ENCODE assay signal across 1 cellular context in the genomic region with DNA sequence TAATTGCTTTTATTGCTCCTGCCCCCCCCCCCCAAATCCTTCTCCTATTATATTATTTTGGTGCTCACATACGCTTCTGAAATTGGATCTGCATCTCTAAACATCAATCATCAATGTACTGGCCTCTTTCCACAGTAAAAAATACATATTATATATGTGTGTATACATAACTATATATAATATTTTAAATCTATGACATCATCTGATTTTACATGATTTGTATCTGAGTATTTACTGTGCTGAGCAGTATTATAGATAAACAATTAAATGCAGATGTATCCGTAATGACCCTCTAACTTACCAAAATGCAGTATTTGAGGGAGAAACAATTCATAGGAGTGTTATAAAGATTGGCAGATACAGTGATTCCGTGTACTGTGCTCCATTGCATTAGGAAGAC.
TF ChIP-seq lines count a peak whose summit lies in the region.

No MANE protein-coding gene starts in this region.

TF ChIP-seq in GM23338, 12 proteins besides CTCF, POLR2A, EP300 and RAD21 (continued from another document):
- TF ChIP-seq, protein P1, sequence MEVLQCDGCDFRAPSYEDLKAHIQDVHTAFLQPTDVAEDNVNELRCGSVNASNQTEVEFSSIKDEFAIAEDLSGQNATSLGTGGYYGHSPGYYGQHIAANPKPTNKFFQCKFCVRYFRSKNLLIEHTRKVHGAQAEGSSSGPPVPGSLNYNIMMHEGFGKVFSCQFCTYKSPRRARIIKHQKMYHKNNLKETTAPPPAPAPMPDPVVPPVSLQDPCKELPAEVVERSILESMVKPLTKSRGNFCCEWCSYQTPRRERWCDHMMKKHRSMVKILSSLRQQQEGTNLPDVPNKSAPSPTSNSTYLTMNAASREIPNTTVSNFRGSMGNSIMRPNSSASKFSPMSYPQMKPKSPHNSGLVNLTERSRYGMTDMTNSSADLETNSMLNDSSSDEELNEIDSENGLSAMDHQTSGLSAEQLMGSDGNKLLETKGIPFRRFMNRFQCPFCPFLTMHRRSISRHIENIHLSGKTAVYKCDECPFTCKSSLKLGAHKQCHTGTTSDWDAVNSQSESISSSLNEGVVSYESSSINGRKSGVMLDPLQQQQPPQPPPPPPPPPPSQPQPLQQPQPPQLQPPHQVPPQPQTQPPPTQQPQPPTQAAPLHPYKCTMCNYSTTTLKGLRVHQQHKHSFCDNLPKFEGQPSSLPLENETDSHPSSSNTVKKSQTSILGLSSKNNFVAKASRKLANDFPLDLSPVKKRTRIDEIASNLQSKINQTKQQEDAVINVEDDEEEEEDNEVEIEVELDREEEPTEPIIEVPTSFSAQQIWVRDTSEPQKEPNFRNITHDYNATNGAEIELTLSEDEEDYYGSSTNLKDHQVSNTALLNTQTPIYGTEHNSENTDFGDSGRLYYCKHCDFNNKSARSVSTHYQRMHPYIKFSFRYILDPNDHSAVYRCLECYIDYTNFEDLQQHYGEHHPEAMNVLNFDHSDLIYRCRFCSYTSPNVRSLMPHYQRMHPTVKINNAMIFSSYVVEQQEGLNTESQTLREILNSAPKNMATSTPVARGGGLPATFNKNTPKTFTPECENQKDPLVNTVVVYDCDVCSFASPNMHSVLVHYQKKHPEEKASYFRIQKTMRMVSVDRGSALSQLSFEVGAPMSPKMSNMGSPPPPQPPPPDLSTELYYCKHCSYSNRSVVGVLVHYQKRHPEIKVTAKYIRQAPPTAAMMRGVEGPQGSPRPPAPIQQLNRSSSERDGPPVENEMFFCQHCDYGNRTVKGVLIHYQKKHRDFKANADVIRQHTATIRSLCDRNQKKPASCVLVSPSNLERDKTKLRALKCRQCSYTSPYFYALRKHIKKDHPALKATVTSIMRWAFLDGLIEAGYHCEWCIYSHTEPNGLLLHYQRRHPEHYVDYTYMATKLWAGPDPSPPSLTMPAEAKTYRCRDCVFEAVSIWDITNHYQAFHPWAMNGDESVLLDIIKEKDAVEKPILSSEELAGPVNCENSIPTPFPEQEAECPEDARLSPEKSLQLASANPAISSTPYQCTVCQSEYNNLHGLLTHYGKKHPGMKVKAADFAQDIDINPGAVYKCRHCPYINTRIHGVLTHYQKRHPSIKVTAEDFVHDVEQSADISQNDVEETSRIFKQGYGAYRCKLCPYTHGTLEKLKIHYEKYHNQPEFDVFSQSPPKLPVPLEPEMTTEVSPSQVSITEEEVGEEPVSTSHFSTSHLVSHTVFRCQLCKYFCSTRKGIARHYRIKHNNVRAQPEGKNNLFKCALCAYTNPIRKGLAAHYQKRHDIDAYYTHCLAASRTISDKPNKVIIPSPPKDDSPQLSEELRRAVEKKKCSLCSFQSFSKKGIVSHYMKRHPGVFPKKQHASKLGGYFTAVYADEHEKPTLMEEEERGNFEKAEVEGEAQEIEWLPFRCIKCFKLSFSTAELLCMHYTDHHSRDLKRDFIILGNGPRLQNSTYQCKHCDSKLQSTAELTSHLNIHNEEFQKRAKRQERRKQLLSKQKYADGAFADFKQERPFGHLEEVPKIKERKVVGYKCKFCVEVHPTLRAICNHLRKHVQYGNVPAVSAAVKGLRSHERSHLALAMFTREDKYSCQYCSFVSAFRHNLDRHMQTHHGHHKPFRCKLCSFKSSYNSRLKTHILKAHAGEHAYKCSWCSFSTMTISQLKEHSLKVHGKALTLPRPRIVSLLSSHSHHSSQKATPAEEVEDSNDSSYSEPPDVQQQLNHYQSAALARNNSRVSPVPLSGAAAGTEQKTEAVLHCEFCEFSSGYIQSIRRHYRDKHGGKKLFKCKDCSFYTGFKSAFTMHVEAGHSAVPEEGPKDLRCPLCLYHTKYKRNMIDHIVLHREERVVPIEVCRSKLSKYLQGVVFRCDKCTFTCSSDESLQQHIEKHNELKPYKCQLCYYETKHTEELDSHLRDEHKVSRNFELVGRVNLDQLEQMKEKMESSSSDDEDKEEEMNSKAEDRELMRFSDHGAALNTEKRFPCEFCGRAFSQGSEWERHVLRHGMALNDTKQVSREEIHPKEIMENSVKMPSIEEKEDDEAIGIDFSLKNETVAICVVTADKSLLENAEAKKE (CRISPR knock-in tag; IDR thresholded peaks at IDR 0.05) = no peak
- TF ChIP-seq NANOG (IDR thresholded peaks at IDR 0.05; ENCODE audit: borderline replicate concordance) = no peak
- TF ChIP-seq EZH2 (IDR thresholded peaks at IDR 0.05; ENCODE audit: low read depth, unreplicated experiment) = no peak
- TF ChIP-seq EZH2phosphoT487 (IDR thresholded peaks at IDR 0.05; ENCODE audit: unreplicated experiment) = no peak
- no peak for TF ChIP-seq ZNF331 (CRISPR knock-in tag; IDR thresholded peaks at IDR 0.05; ENCODE audit: low read depth)
- no peak for TF ChIP-seq POLR2AphosphoS5 (IDR thresholded peaks at IDR 0.05; ENCODE audit: low read depth)
- TF ChIP-seq, protein P2, sequence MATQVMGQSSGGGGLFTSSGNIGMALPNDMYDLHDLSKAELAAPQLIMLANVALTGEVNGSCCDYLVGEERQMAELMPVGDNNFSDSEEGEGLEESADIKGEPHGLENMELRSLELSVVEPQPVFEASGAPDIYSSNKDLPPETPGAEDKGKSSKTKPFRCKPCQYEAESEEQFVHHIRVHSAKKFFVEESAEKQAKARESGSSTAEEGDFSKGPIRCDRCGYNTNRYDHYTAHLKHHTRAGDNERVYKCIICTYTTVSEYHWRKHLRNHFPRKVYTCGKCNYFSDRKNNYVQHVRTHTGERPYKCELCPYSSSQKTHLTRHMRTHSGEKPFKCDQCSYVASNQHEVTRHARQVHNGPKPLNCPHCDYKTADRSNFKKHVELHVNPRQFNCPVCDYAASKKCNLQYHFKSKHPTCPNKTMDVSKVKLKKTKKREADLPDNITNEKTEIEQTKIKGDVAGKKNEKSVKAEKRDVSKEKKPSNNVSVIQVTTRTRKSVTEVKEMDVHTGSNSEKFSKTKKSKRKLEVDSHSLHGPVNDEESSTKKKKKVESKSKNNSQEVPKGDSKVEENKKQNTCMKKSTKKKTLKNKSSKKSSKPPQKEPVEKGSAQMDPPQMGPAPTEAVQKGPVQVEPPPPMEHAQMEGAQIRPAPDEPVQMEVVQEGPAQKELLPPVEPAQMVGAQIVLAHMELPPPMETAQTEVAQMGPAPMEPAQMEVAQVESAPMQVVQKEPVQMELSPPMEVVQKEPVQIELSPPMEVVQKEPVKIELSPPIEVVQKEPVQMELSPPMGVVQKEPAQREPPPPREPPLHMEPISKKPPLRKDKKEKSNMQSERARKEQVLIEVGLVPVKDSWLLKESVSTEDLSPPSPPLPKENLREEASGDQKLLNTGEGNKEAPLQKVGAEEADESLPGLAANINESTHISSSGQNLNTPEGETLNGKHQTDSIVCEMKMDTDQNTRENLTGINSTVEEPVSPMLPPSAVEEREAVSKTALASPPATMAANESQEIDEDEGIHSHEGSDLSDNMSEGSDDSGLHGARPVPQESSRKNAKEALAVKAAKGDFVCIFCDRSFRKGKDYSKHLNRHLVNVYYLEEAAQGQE (IDR thresholded peaks at IDR 0.05; ENCODE audit: unreplicated experiment) = no peak
- TF ChIP-seq, protein P3, sequence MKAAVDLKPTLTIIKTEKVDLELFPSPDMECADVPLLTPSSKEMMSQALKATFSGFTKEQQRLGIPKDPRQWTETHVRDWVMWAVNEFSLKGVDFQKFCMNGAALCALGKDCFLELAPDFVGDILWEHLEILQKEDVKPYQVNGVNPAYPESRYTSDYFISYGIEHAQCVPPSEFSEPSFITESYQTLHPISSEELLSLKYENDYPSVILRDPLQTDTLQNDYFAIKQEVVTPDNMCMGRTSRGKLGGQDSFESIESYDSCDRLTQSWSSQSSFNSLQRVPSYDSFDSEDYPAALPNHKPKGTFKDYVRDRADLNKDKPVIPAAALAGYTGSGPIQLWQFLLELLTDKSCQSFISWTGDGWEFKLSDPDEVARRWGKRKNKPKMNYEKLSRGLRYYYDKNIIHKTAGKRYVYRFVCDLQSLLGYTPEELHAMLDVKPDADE (IDR thresholded peaks at IDR 0.05) = no peak
- no peak for TF ChIP-seq JUNB (IDR thresholded peaks at IDR 0.05; ENCODE audit: unreplicated experiment)
- TF ChIP-seq STAT1 (IDR thresholded peaks at IDR 0.05; ENCODE audit: unreplicated experiment) = no peak
